In genomic region chr7:140403878-140404564, GRCh38 we compare ENCODE assay signal across 8 cellular contexts. TPM values are rescaled to one million over a fixed set of nuclear protein-coding genes. Genes with fewer than 3 reads are reported as not detected.
A peak's percentile ranks its signal among the peaks of the same experiment; 100 is the strongest.
DNase-seq lines count a peak whose midpoint lies in the region; ATAC-seq and TF ChIP-seq lines count a peak whose summit lies in the region.

TSS of gene RAB19 (plus strand) at chr7:140404058. CDS start at chr7:140407647, 3,589 bp downstream.

- peak within 1 kb of the TSS; percentile 25 for H3K4me3 ChIP-seq in brain microvascular endothelial cell (ENCODE audit: low read depth, low read length)
- peak within 1 kb of the TSS; percentile 28 for H3K4me3 ChIP-seq in lower leg skin (ENCODE audit: low read depth, poor library complexity, severe bottlenecking)

- peak within 1 kb of the TSS; percentile 98 for H3K4me3 Mint-ChIP-seq in T-helper 17 cell

- H3K9me3 ChIP-seq in T-helper 17 cell (ENCODE audit: control insufficient read depth, low read length, poor library complexity, severe bottlenecking), result no peaks in the 10 kb centered on the region

- TF ChIP-seq POLR2A in lower leg skin (IDR thresholded peaks at IDR 0.05), result no peak

- H3K36me3 Mint-ChIP-seq in T-helper 17 cell (ENCODE audit: low read depth), result peaks cover 2% of the 10 kb centered on the region

- H3K36me3 ChIP-seq in brain microvascular endothelial cell (replicated peaks), result no peaks in the 10 kb centered on the region

- DNase-seq in T-helper 17 cell (peak; percentile 14 to 29 (median 15)), brain microvascular endothelial cell (no peak), lower leg skin (ENCODE audit: low spot score in 2 of 2) (no peak), NOMO-1 treated with DMSO at 0.1 percent for 48 hours (lab: John Stamatoyannopoulos, UW; ENCODE audit: unreplicated experiment) (no peak), NCI-H1694 treated with DMSO at 0.1 percent for 48 hours (lab: John Stamatoyannopoulos, UW) (no peak)
- DNase-seq in stimulated activated CD8-positive, alpha-beta memory T cell treated with anti-CD3 and anti-CD28 coated beads, Interleukin-7, amount 100 ng/mL, for 4 hours (ENCODE audit: low read depth in 2 of 2), result peak; percentile 12 to 31

- intact Hi-C loops in lower leg skin (cut with DNase I; ENCODE audit: low total_unique reads), result no loop called here

- no peaks in the 10 kb centered on the region for H3K27me3 Mint-ChIP-seq in T-helper 17 cell

- WGBS in lower leg skin, 2 donors, result 19 to 20% methylated on average over 22 of the region's 22 CpGs

- peak; percentile 62 for ATAC-seq in HG02885 (IDR thresholded peaks at IDR 0.05; ENCODE audit: poor library complexity, unreplicated experiment)
- peak; percentile 92 for ATAC-seq in T-helper 17 cell
- ATAC-seq in GM21367 (IDR thresholded peaks at IDR 0.05; ENCODE audit: unreplicated experiment), result no peak

- H3K27ac Mint-ChIP-seq in T-helper 17 cell, result peak within 1 kb of the TSS; percentile 95

- H3K27ac ChIP-seq in brain microvascular endothelial cell, result no peak within 1 kb of the TSS

- H3K4me1 Mint-ChIP-seq in T-helper 17 cell, result peaks cover 15% of the 10 kb centered on the region

- in situ Hi-C loops in brain microvascular endothelial cell (cut with HindIII; ENCODE audit: low pct_ligation_motif_present, low sequenced_read_pairs), result no loop called here

- H3K27me3 ChIP-seq in brain microvascular endothelial cell (replicated peaks), result no peaks in the 10 kb centered on the region

- TF ChIP-seq CTCF in brain microvascular endothelial cell (IDR thresholded peaks at IDR 0.05; ENCODE audit: low read depth, low read length, missing control alignments) (no peak), lower leg skin (IDR thresholded peaks at IDR 0.05) (no peak)

RNA-seq across cellular contexts. Expression of gene RAB19, which starts in this region (rescaled TPM):
- 1 to 10 TPM; 2.1 TPM for total RNA-seq in T-helper 17 cell
- total RNA-seq in lower leg skin, result 1 to 10 TPM in 1 of 4 donors, under 1 TPM in 2, not detected in 1; 0.47 to 1.5 (median 0.72) TPM

Comparison
In these comparisons a context has a peak if more than half of its experiments do, and no peak if none do; other contexts are left out.
1. DNase-seq: peak in T-helper 17 cell (3 of 3) and stimulated activated CD8-positive, alpha-beta memory T cell treated with anti-CD3 and anti-CD28 coated beads, Interleukin-7, amount 100 ng/mL, for 4 hours (2 of 2); none in brain microvascular endothelial cell (single experiment), lower leg skin (0 of 2), NOMO-1 treated with DMSO at 0.1 percent for 48 hours (single experiment) and NCI-H1694 treated with DMSO at 0.1 percent for 48 hours (single experiment).